23 cellular contexts compared by ENCODE assay signal in genomic region chr12:52683575-52684300, GRCh38. TPM values are rescaled to one million over a fixed set of nuclear protein-coding genes. Genes with fewer than 3 reads are reported as not detected.
DNase-seq lines count a peak whose midpoint lies in the region; ATAC-seq and TF ChIP-seq lines count a peak whose summit lies in the region.
"Had no signal": no experiment of that assay in that cellular context is flagged by ENCODE, and none has a peak within 500 bp of the region (broad histone marks: within the 10 kb centered on the region; RNA-seq: fewer than 3 reads in every experiment).

No MANE protein-coding gene starts in this region.

- ATAC-seq in CD4-positive, alpha-beta T cell (ENCODE audit: poor library complexity): no peak
- ATAC-seq in naive thymus-derived CD4-positive, alpha-beta T cell: no peak
- no peak for ATAC-seq in GM21381 (IDR thresholded peaks at IDR 0.05; ENCODE audit: unreplicated experiment)
- ATAC-seq: A549 had no signal

- no peak for TF ChIP-seq POLR2A in spleen (IDR thresholded peaks at IDR 0.05)
- TF ChIP-seq POLR2A in tibial nerve (IDR thresholded peaks at IDR 0.05): no peak

- no peak for TF ChIP-seq CTCF in CD4-positive, alpha-beta T cell (IDR thresholded peaks at IDR 0.05)
- TF ChIP-seq CTCF in spleen (IDR thresholded peaks at IDR 0.05 in 8 of 11, conservative IDR thresholded peaks at IDR 0.05 in 3 of 11) (no peak), tibial nerve (IDR thresholded peaks at IDR 0.05) (no peak)

- H3K9me3 Mint-ChIP-seq in CD4-positive, alpha-beta T cell: no peaks in the 10 kb centered on the region
- no peaks in the 10 kb centered on the region for H3K9me3 Mint-ChIP-seq in naive thymus-derived CD4-positive, alpha-beta T cell
- H3K9me3 Mint-ChIP-seq in activated CD4-positive, alpha-beta memory T cell treated with anti-CD3 and anti-CD28 coated beads for 36 hours: no peaks in the 10 kb centered on the region
- H3K9me3 Mint-ChIP-seq: CD4-positive, alpha-beta memory T cell had no signal

- DNase-seq in CD4-positive, alpha-beta T cell: no peak
- peak; percentile 83 to 96 for DNase-seq in SJSA1 (ENCODE audit: low read depth in 1 of 2, low spot score in 2 of 2)
- no peak for DNase-seq in naive thymus-derived CD4-positive, alpha-beta T cell
- DNase-seq in spleen: peak; percentile 51
- no peak for DNase-seq in NCI-H345 (lab: John Stamatoyannopoulos, UW)
- no peak for DNase-seq in activated CD4-positive, alpha-beta memory T cell treated with anti-CD3 and anti-CD28 coated beads for 36 hours
- DNase-seq in tibial nerve (ENCODE audit: low spot score in 2 of 2): no peak
- DNase-seq: 8988T; ACHN; AML-193; BE2C; Caco-2; CD4-positive, alpha-beta memory T cell; DMS153; DND-41; GM23248; H7; HCEC 1CT had no signal

- no peak for TF ChIP-seq EP300 in tibial nerve (IDR thresholded peaks at IDR 0.05)

- H3K4me1 Mint-ChIP-seq in CD4-positive, alpha-beta T cell (ENCODE audit: low read depth): peaks cover 75% of the 10 kb centered on the region
- H3K4me1 Mint-ChIP-seq in naive thymus-derived CD4-positive, alpha-beta T cell: peaks cover 14 to 72% (median 62%) of the 10 kb centered on the region in 7 donors
- H3K4me1 Mint-ChIP-seq in activated CD4-positive, alpha-beta memory T cell treated with anti-CD3 and anti-CD28 coated beads for 36 hours (ENCODE audit: low read depth): peaks cover 11% of the 10 kb centered on the region
- H3K4me1 Mint-ChIP-seq: CD14-positive monocyte had no signal

- H3K4me1 ChIP-seq in SJSA1 (replicated peaks) (no peaks in the 10 kb centered on the region), spleen (no peaks in the 10 kb centered on the region), tibial nerve (peaks cover 0 to 5% (median 0%) of the 10 kb centered on the region in 4 donors)
- H3K4me1 ChIP-seq in naive thymus-derived CD4-positive, alpha-beta T cell (ENCODE audit: control insufficient read depth in 2 of 2, insufficient read depth in 2 of 2, low read length in 2 of 2): peaks cover 6 to 24% of the 10 kb centered on the region in 2 donors
- H3K4me1 ChIP-seq: A549; BE2C; BLaER1 treated with 17β-estradiol and CSF1 and Interleukin-3, amounts not matched to agents 10 nM and 100 nM; Caco-2 had no signal

- H3K4me3 ChIP-seq in SJSA1 (no peak overlapping the region), spleen (no peak overlapping the region), tibial nerve (no peak overlapping the region)
- H3K4me3 ChIP-seq in naive thymus-derived CD4-positive, alpha-beta T cell (ENCODE audit: low read length): no peak overlapping the region
- H3K4me3 ChIP-seq: A549; BLaER1 treated with 17β-estradiol and CSF1 and Interleukin-3, amounts not matched to agents 10 nM and 100 nM; GM23248 had no signal

- peak overlapping the region; percentile 66 for H3K27ac Mint-ChIP-seq in CD4-positive, alpha-beta T cell
- peak overlapping the region in 7 of 9 donors; percentile 46 to 86 (median 81) for H3K27ac Mint-ChIP-seq in naive thymus-derived CD4-positive, alpha-beta T cell
- no peak overlapping the region for H3K27ac Mint-ChIP-seq in activated CD4-positive, alpha-beta memory T cell treated with anti-CD3 and anti-CD28 coated beads for 36 hours

- H3K27me3 Mint-ChIP-seq in CD4-positive, alpha-beta T cell: no peaks in the 10 kb centered on the region
- peaks cover 0 to 45% (median 0%) of the 10 kb centered on the region in 5 donors for H3K27me3 Mint-ChIP-seq in naive thymus-derived CD4-positive, alpha-beta T cell
- peaks cover 4% of the 10 kb centered on the region for H3K27me3 Mint-ChIP-seq in activated CD4-positive, alpha-beta memory T cell treated with anti-CD3 and anti-CD28 coated beads for 36 hours

- H3K36me3 Mint-ChIP-seq in CD4-positive, alpha-beta T cell (ENCODE audit: low read depth): no peaks in the 10 kb centered on the region
- no peaks in the 10 kb centered on the region for H3K36me3 Mint-ChIP-seq in naive thymus-derived CD4-positive, alpha-beta T cell
- no peaks in the 10 kb centered on the region for H3K36me3 Mint-ChIP-seq in activated CD4-positive, alpha-beta memory T cell treated with anti-CD3 and anti-CD28 coated beads for 36 hours
- H3K36me3 Mint-ChIP-seq: CD14-positive monocyte; CD4-positive, alpha-beta memory T cell had no signal

- no peak overlapping the region for H3K4me3 Mint-ChIP-seq in CD4-positive, alpha-beta T cell
- H3K4me3 Mint-ChIP-seq in naive thymus-derived CD4-positive, alpha-beta T cell: peak overlapping the region in 1 of 10 donors; percentile 33
- H3K4me3 Mint-ChIP-seq in activated CD4-positive, alpha-beta memory T cell treated with anti-CD3 and anti-CD28 coated beads for 36 hours: no peak overlapping the region
- H3K4me3 Mint-ChIP-seq: CD14-positive monocyte; CD4-positive, alpha-beta memory T cell had no signal

- H3K36me3 ChIP-seq in SJSA1: no peaks in the 10 kb centered on the region
- no peaks in the 10 kb centered on the region for H3K36me3 ChIP-seq in naive thymus-derived CD4-positive, alpha-beta T cell (ENCODE audit: control insufficient read depth in 2 of 3, insufficient read depth in 3 of 3, low read length in 3 of 3)
- H3K36me3 ChIP-seq in spleen: no peaks in the 10 kb centered on the region
- H3K36me3 ChIP-seq in tibial nerve: no peaks in the 10 kb centered on the region
- H3K36me3 ChIP-seq: BE2C; BLaER1 treated with 17β-estradiol and CSF1 and Interleukin-3, amounts not matched to agents 10 nM and 100 nM had no signal

- CTCF ChIA-PET in CD4-positive, alpha-beta T cell (lab: Charles Lee): no interaction called here
- CTCF ChIA-PET in naive thymus-derived CD4-positive, alpha-beta T cell (lab: Charles Lee): interaction anchor here (0.6 kb wide), 1 partner anchor 416 kb away, joined by 3 read pairs; no protein-coding TSS in a partner anchor
- CTCF ChIA-PET in activated CD4-positive, alpha-beta memory T cell treated with anti-CD3 and anti-CD28 coated beads for 36 hours (lab: Charles Lee): interaction anchor here (0.6 kb wide), 1 partner anchor 201 kb away, joined by 3 read pairs; no protein-coding TSS in a partner anchor

- no peak overlapping the region for H3K27ac ChIP-seq in CD4-positive, alpha-beta T cell (ENCODE audit: low read depth, low read length)
- H3K27ac ChIP-seq in SJSA1 (no peak overlapping the region), spleen (no peak overlapping the region), tibial nerve (no peak overlapping the region)
- H3K27ac ChIP-seq in naive thymus-derived CD4-positive, alpha-beta T cell (ENCODE audit: low read depth, low read length): no peak overlapping the region
- H3K27ac ChIP-seq: A549; BLaER1 treated with 17β-estradiol and CSF1 and Interleukin-3, amounts not matched to agents 10 nM and 100 nM; GM23248 had no signal

- H3K9me3 ChIP-seq in CD4-positive, alpha-beta T cell (ENCODE audit: control insufficient read depth, low read length): no peaks in the 10 kb centered on the region
- H3K9me3 ChIP-seq in SJSA1 (replicated peaks): peaks cover 10% of the 10 kb centered on the region
- H3K9me3 ChIP-seq in naive thymus-derived CD4-positive, alpha-beta T cell (ENCODE audit: control insufficient read depth in 2 of 3, low read length in 3 of 3): no peaks in the 10 kb centered on the region
- H3K9me3 ChIP-seq in spleen: no peaks in the 10 kb centered on the region
- H3K9me3 ChIP-seq in tibial nerve: no peaks in the 10 kb centered on the region
- H3K9me3 ChIP-seq: A549; BE2C; BLaER1 treated with 17β-estradiol and CSF1 and Interleukin-3, amounts not matched to agents 10 nM and 100 nM; Caco-2 had no signal

- whole genome bisulfite sequencing in spleen, 5 donors: 81 to 93% (median 83%) methylated on average over 12 of the region's 12 CpGs
- 82 to 85% methylated on average over 12 of the region's 12 CpGs for WGBS in tibial nerve, 2 donors

- H3K27me3 ChIP-seq in CD4-positive, alpha-beta T cell (ENCODE audit: control insufficient read depth, insufficient read depth, low read length): no peaks in the 10 kb centered on the region
- H3K27me3 ChIP-seq in SJSA1 (replicated peaks): peaks cover 42% of the 10 kb centered on the region
- no peaks in the 10 kb centered on the region for H3K27me3 ChIP-seq in naive thymus-derived CD4-positive, alpha-beta T cell (ENCODE audit: control insufficient read depth in 2 of 2, insufficient read depth in 2 of 2, low read length in 2 of 2)
- H3K27me3 ChIP-seq in spleen (replicated peaks in 1 of 7): peaks cover 0 to 42% (median 0%) of the 10 kb centered on the region in 7 donors
- peaks cover 0 to 27% of the 10 kb centered on the region in 2 donors for H3K27me3 ChIP-seq in tibial nerve

- POLR2A ChIA-PET in CD4-positive, alpha-beta T cell (lab: Charles Lee): no interaction called here
- POLR2A ChIA-PET in naive thymus-derived CD4-positive, alpha-beta T cell (lab: Charles Lee): interaction anchor here (0.9 kb wide), 1 partner anchor 35 kb away, joined by 5 read pairs; no protein-coding TSS in a partner anchor
- POLR2A ChIA-PET in activated CD4-positive, alpha-beta memory T cell treated with anti-CD3 and anti-CD28 coated beads for 36 hours (lab: Charles Lee): no interaction called here

- intact Hi-C loops in CD4-positive, alpha-beta T cell (cut with DNase I, micrococcal nuclease): loop anchor here in 1 of 2 experiments (10.0 kb wide), 1 partner anchor 191 kb away; no protein-coding TSS in a partner anchor
- intact Hi-C loops in naive thymus-derived CD4-positive, alpha-beta T cell (cut with micrococcal nuclease): loop anchor here in 1 of 2 donors (5.0 kb wide), 1 partner anchor 96 kb away; no protein-coding TSS in a partner anchor
- intact Hi-C loops in spleen (cut with DNase I; ENCODE audit: low total_unique reads): no loop called here
- intact Hi-C loops in activated CD4-positive, alpha-beta memory T cell treated with anti-CD3 and anti-CD28 coated beads for 36 hours (cut with micrococcal nuclease): no loop called here

RNA-seq across cellular contexts. Expression of gene KRT1, which starts 3.5 kb away (rescaled TPM):
- total RNA-seq in CD4-positive, alpha-beta T cell: 1 to 10 TPM; 3.9 to 4.0 TPM
- 1.00 TPM in 1 of 2 replicates, not detected in the other for total RNA-seq in SJSA1 (2014; rRNA removed; shearing (Covaris generic))
- 1 to 10 TPM in 2 of 5 experiments, under 1 TPM in 1, not detected in 2; 0.27 to 5.6 (median 2.3) TPM for total RNA-seq in naive thymus-derived CD4-positive, alpha-beta T cell
- 1 to 10 TPM; 5.2 to 9.4 TPM for polyA plus RNA-seq in naive thymus-derived CD4-positive, alpha-beta T cell
- total RNA-seq in spleen: 1 to 10 TPM in 2 of 7 donors, under 1 TPM in 3, not detected in 2; 0.58 to 2.4 (median 0.68) TPM
- under 1 TPM in 1 of 3 donors, not detected in 2; 0.05 TPM for polyA plus RNA-seq in spleen
- not detected for total RNA-seq in activated CD4-positive, alpha-beta memory T cell treated with anti-CD3 and anti-CD28 coated beads for 36 hours
- total RNA-seq in tibial nerve: not detected
- total RNA-seq: GM23248, H1, H7 had no signal
- polyA plus RNA-seq: A549, CD14-positive monocyte, GM23248, H1 had no signal

RNA-seq across cellular contexts. Expression of gene KRT77, which starts 19.6 kb away (rescaled TPM):
- total RNA-seq in CD4-positive, alpha-beta T cell: under 1 TPM; 0.11 to 0.20 TPM
- total RNA-seq in SJSA1 (2014; rRNA removed; shearing (Covaris generic)): not detected in 2 replicates
- under 1 TPM in 2 of 5 experiments, not detected in 3; 0.11 to 0.13 TPM for total RNA-seq in naive thymus-derived CD4-positive, alpha-beta T cell
- polyA plus RNA-seq in naive thymus-derived CD4-positive, alpha-beta T cell: under 1 TPM; 0.08 to 0.10 TPM
- not detected for total RNA-seq in spleen
- under 1 TPM in 1 of 3 donors, not detected in 2; 0.03 TPM for polyA plus RNA-seq in spleen
- not detected for total RNA-seq in activated CD4-positive, alpha-beta memory T cell treated with anti-CD3 and anti-CD28 coated beads for 36 hours
- total RNA-seq in tibial nerve: not detected
- total RNA-seq: Caco-2; CD4-positive, alpha-beta memory T cell; GM23248; H1; H7 had no signal
- polyA plus RNA-seq: CD14-positive monocyte; CD4-positive, alpha-beta memory T cell; GM23248 had no signal

RNA-seq across cellular contexts. Expression of gene KRT2, which starts 31.7 kb away (rescaled TPM):
- total RNA-seq in CD4-positive, alpha-beta T cell: 1 to 10 TPM; 1.7 to 2.1 TPM
- not detected in 2 replicates for total RNA-seq in SJSA1 (2014; rRNA removed; shearing (Covaris generic))
- 1 to 10 TPM in 3 of 5 experiments, under 1 TPM in 1, not detected in 1; 0.29 to 2.3 (median 2.0) TPM for total RNA-seq in naive thymus-derived CD4-positive, alpha-beta T cell
- polyA plus RNA-seq in naive thymus-derived CD4-positive, alpha-beta T cell: 1 to 10 TPM; 2.4 to 4.7 TPM
- under 1 TPM in 3 of 7 donors, not detected in 4; 0.13 to 0.52 (median 0.26) TPM for total RNA-seq in spleen
- polyA plus RNA-seq in spleen: under 1 TPM; 0.07 to 0.45 (median 0.42) TPM
- not detected for total RNA-seq in activated CD4-positive, alpha-beta memory T cell treated with anti-CD3 and anti-CD28 coated beads for 36 hours
- total RNA-seq in tibial nerve: not detected
- total RNA-seq: Caco-2, GM23248, H1, H7 had no signal
- polyA plus RNA-seq: CD14-positive monocyte, GM23248, H1 had no signal

Comparison
In these comparisons a context has a peak if more than half of its experiments do, and no peak if none do; other contexts are left out.
1. DNase-seq: peak in SJSA1 (2 of 2) and spleen (single experiment); none in CD4-positive, alpha-beta T cell (0 of 10), naive thymus-derived CD4-positive, alpha-beta T cell (0 of 9), NCI-H345 (single experiment), activated CD4-positive, alpha-beta memory T cell treated with anti-CD3 and anti-CD28 coated beads for 36 hours (single experiment) and tibial nerve (0 of 2).